Comparison of ENCODE assay signal across 1 cellular context in the genomic region with DNA sequence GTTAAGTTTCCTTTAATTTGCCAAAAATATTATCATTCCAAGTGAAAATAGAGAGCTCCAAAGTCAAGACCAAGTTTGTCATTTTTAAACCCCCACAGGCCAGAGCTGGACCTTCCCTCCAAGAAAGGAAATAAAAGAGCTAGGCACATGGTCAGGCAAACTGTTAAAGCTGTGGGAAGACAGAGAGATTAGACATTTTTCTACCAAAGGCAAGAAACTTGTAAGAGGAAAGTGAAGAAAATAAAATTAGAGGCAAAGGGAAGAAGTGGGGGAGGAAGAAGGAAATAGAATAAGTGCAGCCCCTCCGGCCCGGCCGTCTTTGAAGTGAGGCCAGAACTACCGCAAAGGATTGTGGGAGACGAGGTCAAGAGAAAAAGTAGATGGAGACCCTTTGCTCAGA.
TF ChIP-seq lines count a peak whose summit lies in the region.

No MANE protein-coding gene starts in this region.

TF ChIP-seq in K562, 482 proteins besides CTCF, POLR2A, EP300 and RAD21 (continued from another document):
- TF ChIP-seq, protein P1, sequence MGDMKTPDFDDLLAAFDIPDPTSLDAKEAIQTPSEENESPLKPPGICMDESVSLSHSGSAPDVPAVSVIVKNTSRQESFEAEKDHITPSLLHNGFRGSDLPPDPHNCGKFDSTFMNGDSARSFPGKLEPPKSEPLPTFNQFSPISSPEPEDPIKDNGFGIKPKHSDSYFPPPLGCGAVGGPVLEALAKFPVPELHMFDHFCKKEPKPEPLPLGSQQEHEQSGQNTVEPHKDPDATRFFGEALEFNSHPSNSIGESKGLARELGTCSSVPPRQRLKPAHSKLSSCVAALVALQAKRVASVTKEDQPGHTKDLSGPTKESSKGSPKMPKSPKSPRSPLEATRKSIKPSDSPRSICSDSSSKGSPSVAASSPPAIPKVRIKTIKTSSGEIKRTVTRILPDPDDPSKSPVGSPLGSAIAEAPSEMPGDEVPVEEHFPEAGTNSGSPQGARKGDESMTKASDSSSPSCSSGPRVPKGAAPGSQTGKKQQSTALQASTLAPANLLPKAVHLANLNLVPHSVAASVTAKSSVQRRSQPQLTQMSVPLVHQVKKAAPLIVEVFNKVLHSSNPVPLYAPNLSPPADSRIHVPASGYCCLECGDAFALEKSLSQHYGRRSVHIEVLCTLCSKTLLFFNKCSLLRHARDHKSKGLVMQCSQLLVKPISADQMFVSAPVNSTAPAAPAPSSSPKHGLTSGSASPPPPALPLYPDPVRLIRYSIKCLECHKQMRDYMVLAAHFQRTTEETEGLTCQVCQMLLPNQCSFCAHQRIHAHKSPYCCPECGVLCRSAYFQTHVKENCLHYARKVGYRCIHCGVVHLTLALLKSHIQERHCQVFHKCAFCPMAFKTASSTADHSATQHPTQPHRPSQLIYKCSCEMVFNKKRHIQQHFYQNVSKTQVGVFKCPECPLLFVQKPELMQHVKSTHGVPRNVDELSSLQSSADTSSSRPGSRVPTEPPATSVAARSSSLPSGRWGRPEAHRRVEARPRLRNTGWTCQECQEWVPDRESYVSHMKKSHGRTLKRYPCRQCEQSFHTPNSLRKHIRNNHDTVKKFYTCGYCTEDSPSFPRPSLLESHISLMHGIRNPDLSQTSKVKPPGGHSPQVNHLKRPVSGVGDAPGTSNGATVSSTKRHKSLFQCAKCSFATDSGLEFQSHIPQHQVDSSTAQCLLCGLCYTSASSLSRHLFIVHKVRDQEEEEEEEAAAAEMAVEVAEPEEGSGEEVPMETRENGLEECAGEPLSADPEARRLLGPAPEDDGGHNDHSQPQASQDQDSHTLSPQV (IDR thresholded peaks at IDR 0.05) = peak; percentile 57; the same call in 1 of the 2 replicates
- TF ChIP-seq FOXK2 (conservative IDR thresholded peaks at IDR 0.05 in 1 of 2, IDR thresholded peaks at IDR 0.05 in 1 of 2; ENCODE audit: low read depth in 2 of 2) (no peak), IRF9 (tag; IDR thresholded peaks at IDR 0.05) (0 out of 2 replicates have a peak, but pooled peaks have one; percentile 32), PURB (CRISPR knock-in tag; IDR thresholded peaks at IDR 0.05; ENCODE audit: low read depth) (no peak), RB1 (IDR thresholded peaks at IDR 0.05; ENCODE audit: low read depth) (no peak), RCOR1 (IDR thresholded peaks at IDR 0.05; ENCODE audit: borderline replicate concordance in 1 of 2, low read depth in 2 of 2, low read length in 2 of 2) (no peak), POLR2B (IDR thresholded peaks at IDR 0.05; ENCODE audit: low read depth, partially characterized antibody) (no peak), ELF4 (CRISPR knock-in tag; IDR thresholded peaks at IDR 0.05) (no peak), BMI1 (IDR thresholded peaks at IDR 0.05; ENCODE audit: low read length) (no peak)
